Comparison of ENCODE assay signal across 8 cellular contexts in genomic region chr4:7803992-7804758, GRCh38.
DNase-seq lines count a peak whose midpoint lies in the region; ATAC-seq and TF ChIP-seq lines count a peak whose summit lies in the region.

No MANE protein-coding gene starts in this region.

- peaks cover 11% of the 10 kb centered on the region for H3K4me1 Mint-ChIP-seq in activated naive CD8-positive, alpha-beta T cell treated with anti-CD3 and anti-CD28 coated beads for 36 hours

- H3K9ac ChIP-seq in Karpas-422 (ENCODE audit: low read length) (no peak overlapping the region), SU-DHL-6 (ENCODE audit: low read length) (no peak overlapping the region)

- no peaks in the 10 kb centered on the region for H3K27me3 Mint-ChIP-seq in activated naive CD8-positive, alpha-beta T cell treated with anti-CD3 and anti-CD28 coated beads for 36 hours

- no peaks in the 10 kb centered on the region for H3K4me1 ChIP-seq in Karpas-422 (ENCODE audit: low read length)
- peaks cover 16 to 55% (median 50%) of the 10 kb centered on the region in 9 donors for H3K4me1 ChIP-seq in heart right ventricle
- peaks cover 34% of the 10 kb centered on the region for H3K4me1 ChIP-seq in psoas muscle
- H3K4me1 ChIP-seq in vagina = peaks cover 25% of the 10 kb centered on the region

- TF ChIP-seq CTCF in SU-DHL-6 (IDR thresholded peaks at IDR 0.05; ENCODE audit: insufficient read depth, low read length, poor library complexity, severe bottlenecking) = peak; percentile 91
- TF ChIP-seq CTCF in heart right ventricle (IDR thresholded peaks at IDR 0.05) = peak; percentile 85 to 97 (median 93)
- TF ChIP-seq CTCF in psoas muscle (IDR thresholded peaks at IDR 0.05) = peak; percentile 91
- TF ChIP-seq CTCF in vagina (IDR thresholded peaks at IDR 0.05) = peak; percentile 91 to 96 (median 93)

- no peaks in the 10 kb centered on the region for H3K79me2 ChIP-seq in Karpas-422 (ENCODE audit: low read length)
- no peaks in the 10 kb centered on the region for H3K79me2 ChIP-seq in SU-DHL-6 (ENCODE audit: insufficient read depth, low read length)

- H3K9me3 ChIP-seq in Karpas-422 (ENCODE audit: low read length) (no peaks in the 10 kb centered on the region), SU-DHL-6 (ENCODE audit: insufficient read depth, low read length) (no peaks in the 10 kb centered on the region), heart right ventricle (no peaks in the 10 kb centered on the region), psoas muscle (no peaks in the 10 kb centered on the region), vagina (no peaks in the 10 kb centered on the region)

- H3K9me3 Mint-ChIP-seq in activated naive CD8-positive, alpha-beta T cell treated with anti-CD3 and anti-CD28 coated beads for 36 hours = no peaks in the 10 kb centered on the region

- peak in 7 of 8 donors; percentile 16 to 46 (median 34) for ATAC-seq in heart right ventricle
- peak; percentile 67 to 82 (median 74) for ATAC-seq in psoas muscle

- H4K20me1 ChIP-seq in Karpas-422 (ENCODE audit: insufficient read depth, low read depth, low read length) = no peaks in the 10 kb centered on the region
- H4K20me1 ChIP-seq in SU-DHL-6 (ENCODE audit: low read depth, low read length) = no peaks in the 10 kb centered on the region

- H3K27me3 ChIP-seq in Karpas-422 (ENCODE audit: low read length) (no peaks in the 10 kb centered on the region), SU-DHL-6 (ENCODE audit: low read length) (no peaks in the 10 kb centered on the region), heart right ventricle (no peaks in the 10 kb centered on the region), psoas muscle (ENCODE audit: insufficient read depth in 3 of 3, low read length in 2 of 3) (no peaks in the 10 kb centered on the region), vagina (no peaks in the 10 kb centered on the region)

- H3K36me3 ChIP-seq in Karpas-422 (ENCODE audit: insufficient read depth, low read length) (no peaks in the 10 kb centered on the region), SU-DHL-6 (ENCODE audit: low read length) (no peaks in the 10 kb centered on the region), heart right ventricle (peaks cover 0 to 28% (median 7%) of the 10 kb centered on the region in 9 donors), psoas muscle (ENCODE audit: insufficient read depth in 1 of 2, low read depth in 1 of 2) (peaks cover 0 to 20% of the 10 kb centered on the region in 2 donors), vagina (peaks cover 4 to 15% of the 10 kb centered on the region in 2 donors)

- H2AFZ ChIP-seq in Karpas-422 (ENCODE audit: low read length) = no peak overlapping the region
- no peak overlapping the region for H2AFZ ChIP-seq in SU-DHL-6 (ENCODE audit: low read depth, low read length, severe bottlenecking)

- H3K36me3 Mint-ChIP-seq in activated naive CD8-positive, alpha-beta T cell treated with anti-CD3 and anti-CD28 coated beads for 36 hours = peaks cover 11% of the 10 kb centered on the region

- H3K27ac ChIP-seq in Karpas-422 (ENCODE audit: low read length) (no peak overlapping the region), SU-DHL-6 (ENCODE audit: low read depth, low read length) (no peak overlapping the region), heart right ventricle (peak overlapping the region in 6 of 10 donors; percentile 78 to 91 (median 88)), psoas muscle (no peak overlapping the region), vagina (no peak overlapping the region)

- no peaks in the 10 kb centered on the region for H3F3A ChIP-seq in SU-DHL-6 (ENCODE audit: insufficient read depth)

- DNase-seq in NCI-H526 (lab: John Stamatoyannopoulos, UW) = peak; percentile 35 to 80
- DNase-seq in NCI-H526 treated with DMSO at 0.1 percent for 48 hours (lab: John Stamatoyannopoulos, UW) = no peak
- DNase-seq in Karpas-422 = peak; percentile 89
- DNase-seq in activated naive CD8-positive, alpha-beta T cell treated with anti-CD3 and anti-CD28 coated beads for 36 hours = peak; percentile 79
- peak; percentile 84 to 87 for DNase-seq in heart right ventricle
- DNase-seq in psoas muscle = peak; percentile 82 to 90
- DNase-seq in vagina (ENCODE audit: extremely low spot score in 2 of 2) = no peak

- 44 to 46% methylated on average over 16 of the region's 16 CpGs for WGBS in heart right ventricle, 2 donors
- WGBS in psoas muscle, 3 donors = 38 to 54% (median 38%) methylated on average over 16 of the region's 16 CpGs

- H3K9me2 ChIP-seq in Karpas-422 (replicated peaks; ENCODE audit: insufficient read depth, low read length) (no peaks in the 10 kb centered on the region), SU-DHL-6 (replicated peaks; ENCODE audit: insufficient read depth, low read length) (no peaks in the 10 kb centered on the region)

- no peak overlapping the region for H3K4me3 ChIP-seq in Karpas-422 (ENCODE audit: low read length)
- no peak overlapping the region for H3K4me3 ChIP-seq in SU-DHL-6 (ENCODE audit: insufficient read depth, low read length, poor library complexity, severe bottlenecking)
- H3K4me3 ChIP-seq in heart right ventricle = no peak overlapping the region
- H3K4me3 ChIP-seq in psoas muscle = no peak overlapping the region
- no peak overlapping the region for H3K4me3 ChIP-seq in vagina

- intact Hi-C loops in heart right ventricle (cut with DNase I) (loop anchor here (1.0 to 10.0 kb wide), 14 partner anchors 33 to 612 kb away; partner anchors contain the start of genes AFAP1 (in 3 of the 10) and SORCS2 (in 1 of the 10)), psoas muscle (cut with DNase I) (loop anchor here (1.0 to 5.0 kb wide), 6 partner anchors 38 to 612 kb away; partner anchors contain the start of gene SORCS2 (in 1 of the 2)), vagina (cut with DNase I) (loop anchor here (5.0 to 10.0 kb wide), 3 partner anchors 42 to 183 kb away; partner anchors contain the start of gene AFAP1)

- TF ChIP-seq POLR2A in vagina (IDR thresholded peaks at IDR 0.05) = no peak

- H3K4me2 ChIP-seq in Karpas-422 (ENCODE audit: low read depth, low read length, poor library complexity, severe bottlenecking) = no peak overlapping the region
- H3K4me2 ChIP-seq in SU-DHL-6 (ENCODE audit: low read depth, low read length, poor library complexity, severe bottlenecking) = no peak overlapping the region

- peak overlapping the region; percentile 49 for H3K27ac Mint-ChIP-seq in activated naive CD8-positive, alpha-beta T cell treated with anti-CD3 and anti-CD28 coated beads for 36 hours

- no peak overlapping the region for H3K4me3 Mint-ChIP-seq in activated naive CD8-positive, alpha-beta T cell treated with anti-CD3 and anti-CD28 coated beads for 36 hours

Comparison
In these comparisons a context has a peak if more than half of its experiments do, and no peak if none do; other contexts are left out.
1. DNase-seq: peak in NCI-H526 (2 of 2), Karpas-422 (single experiment), activated naive CD8-positive, alpha-beta T cell treated with anti-CD3 and anti-CD28 coated beads for 36 hours (single experiment), heart right ventricle (2 of 2) and psoas muscle (2 of 2); none in NCI-H526 treated with DMSO at 0.1 percent for 48 hours (single experiment) and vagina (0 of 2).
2. H3K27ac ChIP-seq: peak in heart right ventricle (6 of 10); none in Karpas-422 (single experiment), SU-DHL-6 (single experiment), psoas muscle (single experiment) and vagina (single experiment).
3. Peak in every context shown above with its lines, with median percentiles within 50 percentile points of each other: CTCF ChIP-seq.